ENCODE assay signal across 23 cellular contexts in genomic region chr13:113052971-113053370, GRCh38. TPM values are rescaled to one million over a fixed set of nuclear protein-coding genes. Genes with fewer than 3 reads are reported as not detected.
"Had no signal": no experiment of that assay in that cellular context is flagged by ENCODE, and none has a peak within 500 bp of the region (broad histone marks: within the 10 kb centered on the region; RNA-seq: fewer than 3 reads in every experiment).

No MANE protein-coding gene starts in this region.

- H3K27ac ChIP-seq: brain microvascular endothelial cell, colonic mucosa, esophagus muscularis mucosa, gastroesophageal sphincter, heart left ventricle, left lung, prostate gland, transverse colon, uterus had no signal

- H3K27me3 Mint-ChIP-seq: activated naive CD4-positive, alpha-beta T cell treated with anti-CD3 and anti-CD28 coated beads, Interleukin-2, amount 50 U/mL, for 24 hours; stimulated activated naive CD8-positive, alpha-beta T cell treated with anti-CD3 and anti-CD28 coated beads, Interleukin-15, amount 100 ng/mL, for 72 hours had no signal

- H3K4me1 Mint-ChIP-seq: activated naive CD4-positive, alpha-beta T cell treated with anti-CD3 and anti-CD28 coated beads, Interleukin-2, amount 50 U/mL, for 24 hours; memory B cell; stimulated activated naive CD8-positive, alpha-beta T cell treated with anti-CD3 and anti-CD28 coated beads, Interleukin-15, amount 100 ng/mL, for 72 hours had no signal

- DNase-seq: activated gamma-delta T cell treated with Interleukin-2 at 50 U/mL for 16 hours; activated T-cell treated with anti-CD3 and anti-CD28 coated beads, Interleukin-2, amount 50 U/mL, for 1 hour; anterior cingulate cortex; brain microvascular endothelial cell; central memory CD4-positive, alpha-beta T cell; colonic mucosa; occipital lobe; stimulated activated CD4-positive, alpha-beta T cell treated with anti-CD3 and anti-CD28 coated beads, Interleukin-12 subunit alpha, Interleukin-12 subunit beta, amount 100 ng/mL, for 4 hours; stimulated activated CD4-positive, alpha-beta T cell treated with anti-CD3 and anti-CD28 coated beads, Interleukin-4, amount 100 ng/mL, for 4 hours; stimulated activated naive CD8-positive, alpha-beta T cell treated with anti-CD3 and anti-CD28 coated beads, Interleukin-15, amount 100 ng/mL, for 72 hours; T-helper 9 cell; transverse colon; uterus had no signal

- H3K27ac Mint-ChIP-seq: activated naive CD4-positive, alpha-beta T cell treated with anti-CD3 and anti-CD28 coated beads, Interleukin-2, amount 50 U/mL, for 24 hours; memory B cell; stimulated activated naive CD8-positive, alpha-beta T cell treated with anti-CD3 and anti-CD28 coated beads, Interleukin-15, amount 100 ng/mL, for 72 hours had no signal

- H3K9me3 ChIP-seq: colonic mucosa, gastroesophageal sphincter, heart left ventricle, left lung, prostate gland, transverse colon, uterus had no signal

- H3K36me3 ChIP-seq: brain microvascular endothelial cell, colonic mucosa, gastroesophageal sphincter, left lung, prostate gland, transverse colon, uterus had no signal

- H3K27me3 ChIP-seq: colonic mucosa had no signal

- H3K4me1 ChIP-seq: colonic mucosa, left lung, prostate gland, transverse colon, uterus had no signal

- H3K9me3 Mint-ChIP-seq: activated naive CD4-positive, alpha-beta T cell treated with anti-CD3 and anti-CD28 coated beads, Interleukin-2, amount 50 U/mL, for 24 hours; memory B cell; stimulated activated naive CD8-positive, alpha-beta T cell treated with anti-CD3 and anti-CD28 coated beads, Interleukin-15, amount 100 ng/mL, for 72 hours had no signal

- ATAC-seq: gastroesophageal sphincter; left lung; stimulated activated naive CD8-positive, alpha-beta T cell treated with anti-CD3 and anti-CD28 coated beads, Interleukin-15, amount 100 ng/mL, for 72 hours had no signal

- H3K4me3 Mint-ChIP-seq: activated naive CD4-positive, alpha-beta T cell treated with anti-CD3 and anti-CD28 coated beads, Interleukin-2, amount 50 U/mL, for 24 hours; memory B cell; stimulated activated naive CD8-positive, alpha-beta T cell treated with anti-CD3 and anti-CD28 coated beads, Interleukin-15, amount 100 ng/mL, for 72 hours had no signal

- H3K4me3 ChIP-seq: colonic mucosa, esophagus muscularis mucosa, gastroesophageal sphincter, heart left ventricle, left lung, prostate gland, transverse colon, uterus had no signal

RNA-seq across cellular contexts. Expression of gene F7, which starts 52.6 kb away (rescaled TPM):
- total RNA-seq: left lung; myocyte; T-helper 1 cell treated with Interleukin-12 subunit alpha and Interleukin-12 subunit beta and Interleukin-4 antibody, amounts not matched to agents 30 ng/mL and 1 ng/mL, for 36 hours; transverse colon had no signal
- polyA plus RNA-seq: keratinocyte had no signal
